Comparison of ENCODE assay signal across 12 cellular contexts in the genomic region with DNA sequence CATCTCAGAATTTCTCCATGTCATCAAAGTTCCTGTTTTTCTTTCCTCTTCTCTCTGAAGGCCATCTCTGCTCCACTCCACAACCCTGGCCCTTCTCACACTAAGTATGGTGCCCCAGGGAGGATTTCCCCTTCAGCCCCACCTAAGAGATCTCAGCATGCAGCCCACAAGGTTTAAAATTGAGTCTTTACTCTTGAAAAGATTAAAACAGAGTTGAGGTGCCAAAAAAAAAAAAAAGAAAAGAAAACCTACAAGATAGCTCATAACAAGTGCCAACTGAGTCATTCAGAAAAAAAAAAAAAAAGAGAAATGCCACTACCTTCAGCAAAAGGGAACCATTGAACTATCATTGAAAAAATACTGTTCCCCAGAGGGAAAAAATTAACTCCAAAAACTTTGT. TPM values are rescaled to one million over a fixed set of nuclear protein-coding genes. Genes with fewer than 3 reads are reported as not detected.
DNase-seq lines count a peak whose midpoint lies in the region; ATAC-seq, FAIRE-seq and TF ChIP-seq lines count a peak whose summit lies in the region.
"Had no signal": no experiment of that assay in that cellular context is flagged by ENCODE, and none has a peak within 500 bp of the region (broad histone marks: within the 10 kb centered on the region; RNA-seq: fewer than 3 reads in every experiment).

No MANE protein-coding gene starts in this region.

- peak; percentile 48 for ATAC-seq in HG02610 (IDR thresholded peaks at IDR 0.05; ENCODE audit: unreplicated experiment)

- H3K18ac ChIP-seq in mesendoderm (ENCODE audit: low read length): no peak overlapping the region

- H2BK5ac ChIP-seq in mesendoderm (ENCODE audit: low read length): no peak overlapping the region

- no peaks in the 10 kb centered on the region for H3K27me3 Mint-ChIP-seq in activated T-helper 1 cell treated with anti-CD3 and anti-CD28 coated beads, Interleukin-12 subunit alpha, Interleukin-12 subunit beta, Interleukin-2, Interleukin-4 antibody, amounts not matched to agents 30 ng/mL and 10 ng/mL and 1 ng/mL, durations not matched to agents 14 hours and 24 hours and 36 hours (ENCODE audit: insufficient read depth)
- H3K27me3 Mint-ChIP-seq: progenitor cell of endocrine pancreas, type B pancreatic cell had no signal

- no peak overlapping the region for H2AK5ac ChIP-seq in mesendoderm (ENCODE audit: low read length)

- H3K27ac ChIP-seq in mesendoderm (ENCODE audit: low read depth, low read length) (no peak overlapping the region), kidney (ENCODE audit: low read depth in 2 of 2, low read length in 2 of 2) (no peak overlapping the region)

- no peaks in the 10 kb centered on the region for H3K79me1 ChIP-seq in mesendoderm (ENCODE audit: low read length)

- no peak overlapping the region for H3K56ac ChIP-seq in mesendoderm (ENCODE audit: low read length)

- H4K5ac ChIP-seq in mesendoderm (ENCODE audit: low read length): no peak overlapping the region

- H3K27ac Mint-ChIP-seq in activated T-helper 1 cell treated with anti-CD3 and anti-CD28 coated beads, Interleukin-12 subunit alpha, Interleukin-12 subunit beta, Interleukin-2, Interleukin-4 antibody, amounts not matched to agents 30 ng/mL and 10 ng/mL and 1 ng/mL, durations not matched to agents 14 hours and 24 hours and 36 hours: peak overlapping the region; percentile 92
- H3K27ac Mint-ChIP-seq: progenitor cell of endocrine pancreas had no signal

- H2BK120ac ChIP-seq in mesendoderm (ENCODE audit: low read depth, low read length): no peak overlapping the region

- no peak overlapping the region for H3K4me2 ChIP-seq in mesendoderm (ENCODE audit: low read length)

- DNase-seq in GM12865 (ENCODE audit: low read depth) (peak; percentile 55), mesendoderm (no peak), HTR-8/SVneo (ENCODE audit: insufficient read length, low spot score) (no peak), kidney (no peak), CD1c-positive myeloid dendritic cell (ENCODE audit: extremely low spot score) (no peak)
- DNase-seq in activated T-helper 1 cell treated with anti-CD3 and anti-CD28 coated beads, Interleukin-12 subunit alpha, Interleukin-12 subunit beta, Interleukin-2, Interleukin-4 antibody, amounts not matched to agents 30 ng/mL and 10 ng/mL and 1 ng/mL, durations not matched to agents 14 hours and 24 hours and 36 hours (ENCODE audit: low spot score): no peak
- DNase-seq: C1 segment of cervical spinal cord, cortex of kidney, SHP77 had no signal

- H3K36me3 Mint-ChIP-seq in activated T-helper 1 cell treated with anti-CD3 and anti-CD28 coated beads, Interleukin-12 subunit alpha, Interleukin-12 subunit beta, Interleukin-2, Interleukin-4 antibody, amounts not matched to agents 30 ng/mL and 10 ng/mL and 1 ng/mL, durations not matched to agents 14 hours and 24 hours and 36 hours (ENCODE audit: low read depth): peaks cover 3% of the 10 kb centered on the region

- no peaks in the 10 kb centered on the region for H3K9me3 ChIP-seq in kidney (ENCODE audit: control insufficient read depth in 1 of 2, low read length in 2 of 2)

- FAIRE-seq in HTR-8/SVneo (lab: Jason Lieb, UNC) (no peak), kidney (lab: Jason Lieb, UNC) (no peak)

- H3K9ac ChIP-seq in mesendoderm (ENCODE audit: low read length) (no peak overlapping the region), kidney (ENCODE audit: low read length in 2 of 2) (no peak overlapping the region)

- intact Hi-C loops in activated T-helper 1 cell treated with anti-CD3 and anti-CD28 coated beads, Interleukin-12 subunit alpha, Interleukin-12 subunit beta, Interleukin-2, Interleukin-4 antibody, amounts not matched to agents 30 ng/mL and 10 ng/mL and 1 ng/mL, durations not matched to agents 14 hours and 24 hours and 36 hours (cut with micrococcal nuclease): loop anchor here (1.0 kb wide), 1 partner anchor 19 kb away; no protein-coding TSS in a partner anchor
- intact Hi-C loops in kidney (cut with DNase I): no loop called here

- H3K23ac ChIP-seq in mesendoderm (ENCODE audit: low read length): peak overlapping the region; percentile 45

- no peaks in the 10 kb centered on the region for H3K4me1 ChIP-seq in mesendoderm (ENCODE audit: control insufficient read depth, low read depth, low read length)
- no peaks in the 10 kb centered on the region for H3K4me1 ChIP-seq in kidney (ENCODE audit: control insufficient read depth in 1 of 2, insufficient read depth in 1 of 2, low read depth in 1 of 2, low read length in 2 of 2)

- no peak overlapping the region for H2BK15ac ChIP-seq in mesendoderm (replicated peaks; ENCODE audit: low read depth)

- H4K8ac ChIP-seq in mesendoderm (ENCODE audit: low read depth, low read length): no peak overlapping the region

- TF ChIP-seq CTCF in GM12865 (IDR thresholded peaks at IDR 0.05; ENCODE audit: insufficient read depth, low read depth, low read length, missing control alignments): no peak
- TF ChIP-seq CTCF in kidney (IDR thresholded peaks at IDR 0.05; ENCODE audit: borderline replicate concordance, extremely low read depth, insufficient read depth): no peak

- no peaks in the 10 kb centered on the region for H3K27me3 ChIP-seq in mesendoderm (ENCODE audit: insufficient read depth, low read length, poor library complexity)

- peaks cover 55% of the 10 kb centered on the region for H3K4me1 Mint-ChIP-seq in activated T-helper 1 cell treated with anti-CD3 and anti-CD28 coated beads, Interleukin-12 subunit alpha, Interleukin-12 subunit beta, Interleukin-2, Interleukin-4 antibody, amounts not matched to agents 30 ng/mL and 10 ng/mL and 1 ng/mL, durations not matched to agents 14 hours and 24 hours and 36 hours (ENCODE audit: low read depth)

- H3K4ac ChIP-seq in mesendoderm (ENCODE audit: low read depth, low read length): no peak overlapping the region

- peaks cover 20% of the 10 kb centered on the region for H3K9me3 Mint-ChIP-seq in activated T-helper 1 cell treated with anti-CD3 and anti-CD28 coated beads, Interleukin-12 subunit alpha, Interleukin-12 subunit beta, Interleukin-2, Interleukin-4 antibody, amounts not matched to agents 30 ng/mL and 10 ng/mL and 1 ng/mL, durations not matched to agents 14 hours and 24 hours and 36 hours
- H3K9me3 Mint-ChIP-seq: type B pancreatic cell had no signal

- H3K36me3 ChIP-seq in mesendoderm (ENCODE audit: control insufficient read depth, insufficient read depth, low read length) (no peaks in the 10 kb centered on the region), kidney (ENCODE audit: control insufficient read depth in 1 of 2, insufficient read depth in 2 of 2, low read length in 2 of 2) (no peaks in the 10 kb centered on the region)

- H3K79me2 ChIP-seq in mesendoderm (ENCODE audit: control insufficient read depth, insufficient read depth, low read length): no peaks in the 10 kb centered on the region

- peak overlapping the region; percentile 60 for H3K4me3 Mint-ChIP-seq in activated T-helper 1 cell treated with anti-CD3 and anti-CD28 coated beads, Interleukin-12 subunit alpha, Interleukin-12 subunit beta, Interleukin-2, Interleukin-4 antibody, amounts not matched to agents 30 ng/mL and 10 ng/mL and 1 ng/mL, durations not matched to agents 14 hours and 24 hours and 36 hours
- H3K4me3 Mint-ChIP-seq: type B pancreatic cell had no signal

- no peak overlapping the region for H3K4me3 ChIP-seq in GM12865 (ENCODE audit: low read depth, low read length)
- no peak overlapping the region for H3K4me3 ChIP-seq in mesendoderm (ENCODE audit: low read length)
- H3K4me3 ChIP-seq in kidney (ENCODE audit: low read length in 2 of 2): no peak overlapping the region

RNA-seq across cellular contexts. Expression of a gene that starts 36.5 kb away (rescaled TPM):
- 250 and 257 TPM in 2 replicates for total RNA-seq in activated T-helper 1 cell treated with anti-CD3 and anti-CD28 coated beads, Interleukin-12 subunit alpha, Interleukin-12 subunit beta, Interleukin-2, Interleukin-4 antibody, amounts not matched to agents 30 ng/mL and 10 ng/mL and 1 ng/mL, durations not matched to agents 14 hours and 24 hours and 36 hours
- 1.4 TPM for polyA plus RNA-seq in mesendoderm (2013, experiment 1 of 2)
- 1.1 TPM for polyA plus RNA-seq in mesendoderm (2013, experiment 2 of 2)
- total RNA-seq in kidney: 52.6 TPM
- polyA plus RNA-seq in kidney (ENCODE audit: insufficient read depth, low read depth, low replicate concordance): 2.8 TPM
